Comparison of ENCODE assay signal across 2 cellular contexts in genomic region chr6:143468823-143469222, GRCh38.
TF ChIP-seq lines count a peak whose summit lies in the region.

No MANE protein-coding gene starts in this region.

TF ChIP-seq in HEK293, 187 proteins besides CTCF, POLR2A, EP300 and RAD21:
- 0 out of 2 replicates have a peak, but pooled peaks have one; percentile 24 for TF ChIP-seq ZNF580 (tag by site-specific recombination; IDR thresholded peaks at IDR 0.05)
- TF ChIP-seq ZNF146 (tag by site-specific recombination; IDR thresholded peaks at IDR 0.05), result peak; percentile 89

TF ChIP-seq in K562, 482 proteins besides CTCF, POLR2A, EP300 and RAD21:
- TF ChIP-seq ZNF146 (CRISPR knock-in tag; IDR thresholded peaks at IDR 0.05; ENCODE audit: unreplicated experiment) (peak; percentile 90), KDM1A (IDR thresholded peaks at IDR 0.05) (peak in 1 of 2 experiments; percentile 28; a peak in 1 of 4 replicates), BCOR (IDR thresholded peaks at IDR 0.05) (peak; percentile 43; the same call in 1 of the 2 replicates)
